2 cellular contexts compared by ENCODE assay signal in the genomic region with DNA sequence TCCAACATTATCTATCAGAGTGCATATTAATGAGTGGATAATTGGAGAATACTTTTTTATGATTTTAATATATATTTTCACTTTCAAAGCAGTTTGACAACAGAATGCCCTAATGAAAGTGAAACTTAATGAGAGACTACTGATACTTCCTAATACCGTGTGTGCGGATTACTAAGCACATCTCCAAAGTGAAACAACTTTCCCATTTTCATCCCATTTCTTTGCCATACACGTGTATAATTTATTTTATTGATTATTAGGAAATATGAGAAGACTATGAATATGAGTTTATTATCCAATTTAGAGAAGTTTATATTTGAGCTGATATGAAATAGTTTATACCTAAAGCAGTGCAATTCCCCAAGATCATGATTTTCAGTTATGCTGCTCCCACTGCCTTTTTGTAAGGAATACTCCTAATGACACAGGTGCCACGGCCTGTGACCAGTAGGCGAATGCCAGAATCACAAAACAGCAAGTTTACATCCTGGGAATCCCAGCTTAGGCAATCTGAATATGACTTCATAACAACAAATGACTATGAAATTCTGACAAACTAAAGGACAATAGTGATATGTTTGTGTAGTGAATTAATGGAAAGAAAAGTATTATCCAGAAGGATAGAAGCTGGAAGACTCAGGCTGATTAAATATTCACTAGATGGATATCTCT.
TF ChIP-seq lines count a peak whose summit lies in the region.

No MANE protein-coding gene starts in this region.

TF ChIP-seq in liver, 16 proteins besides CTCF, POLR2A, EP300 and RAD21 (continued from another document):
- TF ChIP-seq, protein P1, sequence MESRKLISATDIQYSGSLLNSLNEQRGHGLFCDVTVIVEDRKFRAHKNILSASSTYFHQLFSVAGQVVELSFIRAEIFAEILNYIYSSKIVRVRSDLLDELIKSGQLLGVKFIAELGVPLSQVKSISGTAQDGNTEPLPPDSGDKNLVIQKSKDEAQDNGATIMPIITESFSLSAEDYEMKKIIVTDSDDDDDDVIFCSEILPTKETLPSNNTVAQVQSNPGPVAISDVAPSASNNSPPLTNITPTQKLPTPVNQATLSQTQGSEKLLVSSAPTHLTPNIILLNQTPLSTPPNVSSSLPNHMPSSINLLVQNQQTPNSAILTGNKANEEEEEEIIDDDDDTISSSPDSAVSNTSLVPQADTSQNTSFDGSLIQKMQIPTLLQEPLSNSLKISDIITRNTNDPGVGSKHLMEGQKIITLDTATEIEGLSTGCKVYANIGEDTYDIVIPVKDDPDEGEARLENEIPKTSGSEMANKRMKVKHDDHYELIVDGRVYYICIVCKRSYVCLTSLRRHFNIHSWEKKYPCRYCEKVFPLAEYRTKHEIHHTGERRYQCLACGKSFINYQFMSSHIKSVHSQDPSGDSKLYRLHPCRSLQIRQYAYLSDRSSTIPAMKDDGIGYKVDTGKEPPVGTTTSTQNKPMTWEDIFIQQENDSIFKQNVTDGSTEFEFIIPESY (IDR thresholded peaks at IDR 0.05), result no peak
- no peak for TF ChIP-seq HNF4G (IDR thresholded peaks at IDR 0.05)
- no peak for TF ChIP-seq RXRA (IDR thresholded peaks at IDR 0.05)
- TF ChIP-seq FOXA2 (IDR thresholded peaks at IDR 0.05), result no peak
TF ChIP-seq in liver: peak in this region for 0.

TF ChIP-seq in HepG2, 621 proteins besides CTCF, POLR2A, EP300 and RAD21 (continued from another document):
- TF ChIP-seq, protein P2, sequence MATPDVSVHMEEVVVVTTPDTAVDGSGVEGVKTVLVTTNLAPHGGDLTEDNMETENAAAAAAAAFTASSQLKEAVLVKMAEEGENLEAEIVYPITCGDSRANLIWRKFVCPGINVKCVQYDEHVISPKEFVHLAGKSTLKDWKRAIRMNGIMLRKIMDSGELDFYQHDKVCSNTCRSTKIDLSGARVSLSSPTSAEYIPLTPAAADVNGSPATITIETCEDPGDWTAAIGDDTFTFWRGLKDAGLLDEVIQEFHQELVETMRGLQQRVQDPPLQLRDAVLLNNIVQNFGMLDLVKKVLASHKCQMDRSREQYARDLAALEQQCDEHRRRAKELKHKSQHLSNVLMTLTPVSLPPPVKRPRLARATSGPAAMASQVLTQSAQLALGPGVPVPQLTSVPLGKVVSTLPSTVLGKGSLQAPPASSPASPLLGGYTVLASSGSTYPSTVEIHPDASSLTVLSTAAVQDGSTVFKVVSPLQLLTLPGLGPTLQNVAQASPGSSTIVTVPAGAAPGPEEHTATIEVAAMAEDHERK (CRISPR knock-in tag; IDR thresholded peaks at IDR 0.05; ENCODE audit: low read depth), result no peak
- TF ChIP-seq ZNF570 (CRISPR knock-in tag; IDR thresholded peaks at IDR 0.05; ENCODE audit: borderline replicate concordance), result no peak
- TF ChIP-seq ZBTB20 (CRISPR knock-in tag; IDR thresholded peaks at IDR 0.05; ENCODE audit: borderline replicate concordance, low read depth), result no peak
- TF ChIP-seq, protein P3, sequence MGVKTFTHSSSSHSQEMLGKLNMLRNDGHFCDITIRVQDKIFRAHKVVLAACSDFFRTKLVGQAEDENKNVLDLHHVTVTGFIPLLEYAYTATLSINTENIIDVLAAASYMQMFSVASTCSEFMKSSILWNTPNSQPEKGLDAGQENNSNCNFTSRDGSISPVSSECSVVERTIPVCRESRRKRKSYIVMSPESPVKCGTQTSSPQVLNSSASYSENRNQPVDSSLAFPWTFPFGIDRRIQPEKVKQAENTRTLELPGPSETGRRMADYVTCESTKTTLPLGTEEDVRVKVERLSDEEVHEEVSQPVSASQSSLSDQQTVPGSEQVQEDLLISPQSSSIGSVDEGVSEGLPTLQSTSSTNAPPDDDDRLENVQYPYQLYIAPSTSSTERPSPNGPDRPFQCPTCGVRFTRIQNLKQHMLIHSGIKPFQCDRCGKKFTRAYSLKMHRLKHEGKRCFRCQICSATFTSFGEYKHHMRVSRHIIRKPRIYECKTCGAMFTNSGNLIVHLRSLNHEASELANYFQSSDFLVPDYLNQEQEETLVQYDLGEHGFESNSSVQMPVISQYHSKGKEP (CRISPR knock-in tag; IDR thresholded peaks at IDR 0.05), result no peak
- TF ChIP-seq ZSCAN30 (CRISPR knock-in tag; IDR thresholded peaks at IDR 0.05), result no peak
- TF ChIP-seq MIER3 (CRISPR knock-in tag; IDR thresholded peaks at IDR 0.05; ENCODE audit: borderline replicate concordance), result no peak
- no peak for TF ChIP-seq CENPX (CRISPR knock-in tag; IDR thresholded peaks at IDR 0.05)
- no peak for TF ChIP-seq ZSCAN25 (CRISPR knock-in tag; IDR thresholded peaks at IDR 0.05)
- no peak for TF ChIP-seq RFXAP (CRISPR knock-in tag; IDR thresholded peaks at IDR 0.05; ENCODE audit: borderline replicate concordance)
- TF ChIP-seq ZNF746 (CRISPR knock-in tag; IDR thresholded peaks at IDR 0.05), result no peak
- TF ChIP-seq, protein P4, sequence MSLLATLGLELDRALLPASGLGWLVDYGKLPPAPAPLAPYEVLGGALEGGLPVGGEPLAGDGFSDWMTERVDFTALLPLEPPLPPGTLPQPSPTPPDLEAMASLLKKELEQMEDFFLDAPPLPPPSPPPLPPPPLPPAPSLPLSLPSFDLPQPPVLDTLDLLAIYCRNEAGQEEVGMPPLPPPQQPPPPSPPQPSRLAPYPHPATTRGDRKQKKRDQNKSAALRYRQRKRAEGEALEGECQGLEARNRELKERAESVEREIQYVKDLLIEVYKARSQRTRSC (CRISPR knock-in tag; IDR thresholded peaks at IDR 0.05; ENCODE audit: low read depth), result no peak
- no peak for TF ChIP-seq YEATS2 (CRISPR knock-in tag; IDR thresholded peaks at IDR 0.05; ENCODE audit: borderline replicate concordance)
- TF ChIP-seq YEATS4 (CRISPR knock-in tag; IDR thresholded peaks at IDR 0.05; ENCODE audit: borderline replicate concordance), result no peak
- no peak for TF ChIP-seq KDM1A (CRISPR knock-in tag; IDR thresholded peaks at IDR 0.05)
- TF ChIP-seq SP140L (CRISPR knock-in tag; IDR thresholded peaks at IDR 0.05; ENCODE audit: borderline replicate concordance), result no peak
- TF ChIP-seq GATAD2A (CRISPR knock-in tag; IDR thresholded peaks at IDR 0.05), result no peak
- no peak for TF ChIP-seq ZNF83 (CRISPR knock-in tag; IDR thresholded peaks at IDR 0.05; ENCODE audit: borderline replicate concordance)
